24 cellular contexts compared by ENCODE assay signal in genomic region chr3:126104742-126105605, GRCh38. TPM values are rescaled to one million over a fixed set of nuclear protein-coding genes. Genes with fewer than 3 reads are reported as not detected.
DNase-seq lines count a peak whose midpoint lies in the region; ATAC-seq and TF ChIP-seq lines count a peak whose summit lies in the region.
"Had no signal": no experiment of that assay in that cellular context is flagged by ENCODE, and none has a peak within 500 bp of the region (broad histone marks: within the 10 kb centered on the region; RNA-seq: fewer than 3 reads in every experiment).

No MANE protein-coding gene starts in this region.

- 93 to 96% methylated on average over 8 to 15 of the region's 15 CpGs for WGBS in testis, 2 donors
- 88% methylated on average over 4 of the region's 15 CpGs for WGBS in right lobe of liver (ENCODE audit: insufficient coverage, low coverage, low lambda C conversion rate, missing lambda C conversion rate)

- no peaks in the 10 kb centered on the region for H3K9me3 Mint-ChIP-seq in activated naive CD8-positive, alpha-beta T cell treated with anti-CD3 and anti-CD28 coated beads, Interleukin-2, amount 50 U/mL, for 24 hours
- H3K9me3 Mint-ChIP-seq in activated naive CD8-positive, alpha-beta T cell treated with anti-CD3 and anti-CD28 coated beads for 36 hours = no peaks in the 10 kb centered on the region
- H3K9me3 Mint-ChIP-seq: activated T-helper 17 cell treated with anti-CD3 and anti-CD28 coated beads, Interleukin-2, amount 50 U/mL, for 72 hours; CD4-positive, alpha-beta T cell; stimulated activated naive CD8-positive, alpha-beta T cell treated with anti-CD3 and anti-CD28 coated beads, Interleukin-15, amount 100 ng/mL, for 72 hours had no signal

- H3K4me3 ChIP-seq in colonic mucosa = no peak overlapping the region
- H3K4me3 ChIP-seq in testis = no peak overlapping the region
- H3K4me3 ChIP-seq in right lobe of liver = no peak overlapping the region
- H3K4me3 ChIP-seq: thyroid gland had no signal

- TF ChIP-seq POLR2A in testis (IDR thresholded peaks at IDR 0.05) = no peak
- no peak for TF ChIP-seq POLR2A in right lobe of liver (IDR thresholded peaks at IDR 0.05)

- H3K27ac ChIP-seq in colonic mucosa (no peak overlapping the region), testis (no peak overlapping the region), right lobe of liver (no peak overlapping the region)
- H3K27ac ChIP-seq: neutrophil, thyroid gland, VCaP had no signal

- no peak overlapping the region for H3K27ac Mint-ChIP-seq in activated naive CD8-positive, alpha-beta T cell treated with anti-CD3 and anti-CD28 coated beads, Interleukin-2, amount 50 U/mL, for 24 hours
- H3K27ac Mint-ChIP-seq in activated naive CD8-positive, alpha-beta T cell treated with anti-CD3 and anti-CD28 coated beads for 36 hours = no peak overlapping the region
- H3K27ac Mint-ChIP-seq: activated naive CD8-positive, alpha-beta T cell; activated T-helper 17 cell treated with anti-CD3 and anti-CD28 coated beads, Interleukin-2, amount 50 U/mL, for 72 hours; CD4-positive, alpha-beta T cell; stimulated activated naive CD8-positive, alpha-beta T cell treated with anti-CD3 and anti-CD28 coated beads, Interleukin-15, amount 100 ng/mL, for 72 hours had no signal

- H3K4me1 ChIP-seq in colonic mucosa (no peaks in the 10 kb centered on the region), testis (no peaks in the 10 kb centered on the region), right lobe of liver (no peaks in the 10 kb centered on the region)

- no peaks in the 10 kb centered on the region for H3K27me3 ChIP-seq in colonic mucosa
- H3K27me3 ChIP-seq in testis = no peaks in the 10 kb centered on the region
- no peaks in the 10 kb centered on the region for H3K27me3 ChIP-seq in right lobe of liver
- H3K27me3 ChIP-seq: neutrophil, thyroid gland had no signal

- no peak overlapping the region for H3K4me3 Mint-ChIP-seq in activated naive CD8-positive, alpha-beta T cell treated with anti-CD3 and anti-CD28 coated beads, Interleukin-2, amount 50 U/mL, for 24 hours
- no peak overlapping the region for H3K4me3 Mint-ChIP-seq in activated naive CD8-positive, alpha-beta T cell treated with anti-CD3 and anti-CD28 coated beads for 36 hours
- H3K4me3 Mint-ChIP-seq: activated naive CD8-positive, alpha-beta T cell; activated T-helper 17 cell treated with anti-CD3 and anti-CD28 coated beads, Interleukin-2, amount 50 U/mL, for 72 hours; CD4-positive, alpha-beta T cell; stimulated activated naive CD8-positive, alpha-beta T cell treated with anti-CD3 and anti-CD28 coated beads, Interleukin-15, amount 100 ng/mL, for 72 hours had no signal

- intact Hi-C loops in colonic mucosa (cut with DNase I) = no loop called here
- intact Hi-C loops in testis (cut with DNase I; ENCODE audit: low total_unique reads) = no loop called here
- intact Hi-C loops in right lobe of liver (cut with DNase I) = no loop called here

- no peak for DNase-seq in activated naive CD8-positive, alpha-beta T cell treated with anti-CD3 and anti-CD28 coated beads, Interleukin-2, amount 50 U/mL, for 24 hours
- no peak for DNase-seq in activated naive CD8-positive, alpha-beta T cell treated with anti-CD3 and anti-CD28 coated beads for 36 hours
- DNase-seq in colonic mucosa (peak; percentile 13), mucosa of gallbladder (ENCODE audit: low spot score) (peak; percentile 9), testis (peak; percentile 7), right lobe of liver (no peak)
- no peak for DNase-seq in activated effector memory CD4-positive, alpha-beta T cell treated with anti-CD3 and anti-CD28 coated beads, Interleukin-2, amount 50 U/mL, for 16 hours
- DNase-seq: activated CD4-positive, alpha-beta T cell treated with anti-CD3 and anti-CD28 coated beads for 48 hours; CD4-positive, alpha-beta T cell; central memory CD4-positive, alpha-beta T cell; NCI-H1048; NCI-H187 treated with DMSO at 0.1 percent for 48 hours; NCI-H526 treated with DMSO at 0.1 percent for 48 hours; SHP77 treated with DMSO at 0.1 percent for 48 hours; small intestine; stimulated activated CD4-positive, alpha-beta T cell treated with anti-CD3 and anti-CD28 coated beads, Interleukin-1b, Interleukin-23, amount 100 ng/mL, for 48 hours; stimulated activated CD8-positive, alpha-beta memory T cell treated with anti-CD3 and anti-CD28 coated beads, Interleukin-4, amount 100 ng/mL, for 48 hours; stimulated activated naive CD8-positive, alpha-beta T cell treated with anti-CD3 and anti-CD28 coated beads, Interleukin-15, amount 100 ng/mL, for 72 hours; thyroid gland had no signal

- no peaks in the 10 kb centered on the region for H3K4me1 Mint-ChIP-seq in activated naive CD8-positive, alpha-beta T cell treated with anti-CD3 and anti-CD28 coated beads, Interleukin-2, amount 50 U/mL, for 24 hours
- H3K4me1 Mint-ChIP-seq in activated naive CD8-positive, alpha-beta T cell treated with anti-CD3 and anti-CD28 coated beads for 36 hours = no peaks in the 10 kb centered on the region
- H3K4me1 Mint-ChIP-seq: activated T-helper 17 cell treated with anti-CD3 and anti-CD28 coated beads, Interleukin-2, amount 50 U/mL, for 72 hours; stimulated activated naive CD8-positive, alpha-beta T cell treated with anti-CD3 and anti-CD28 coated beads, Interleukin-15, amount 100 ng/mL, for 72 hours had no signal

- H3K36me3 Mint-ChIP-seq in activated naive CD8-positive, alpha-beta T cell treated with anti-CD3 and anti-CD28 coated beads, Interleukin-2, amount 50 U/mL, for 24 hours (ENCODE audit: low read depth) = no peaks in the 10 kb centered on the region
- no peaks in the 10 kb centered on the region for H3K36me3 Mint-ChIP-seq in activated naive CD8-positive, alpha-beta T cell treated with anti-CD3 and anti-CD28 coated beads for 36 hours
- H3K36me3 Mint-ChIP-seq: activated naive CD8-positive, alpha-beta T cell had no signal

- ATAC-seq in activated naive CD8-positive, alpha-beta T cell treated with anti-CD3 and anti-CD28 coated beads, Interleukin-2, amount 50 U/mL, for 24 hours = peak; percentile 11
- ATAC-seq in HG03139 (IDR thresholded peaks at IDR 0.05; ENCODE audit: unreplicated experiment) (no peak), right lobe of liver (no peak)
- ATAC-seq: activated T-helper 17 cell treated with anti-CD3 and anti-CD28 coated beads, Interleukin-2, amount 50 U/mL, for 72 hours had no signal

- H3K9me3 ChIP-seq in colonic mucosa (no peaks in the 10 kb centered on the region), testis (no peaks in the 10 kb centered on the region), right lobe of liver (no peaks in the 10 kb centered on the region)
- H3K9me3 ChIP-seq: neutrophil, thyroid gland had no signal

- no peak overlapping the region for H3K9ac ChIP-seq in colonic mucosa (ENCODE audit: low read depth in 2 of 2, low read length in 2 of 2)

- H3K36me3 ChIP-seq in colonic mucosa (no peaks in the 10 kb centered on the region), testis (ENCODE audit: low read depth, missing control alignments) (no peaks in the 10 kb centered on the region), right lobe of liver (peaks cover 0 to 92% (median 37%) of the 10 kb centered on the region in 4 donors)
- H3K36me3 ChIP-seq: neutrophil, thyroid gland had no signal

- TF ChIP-seq CTCF in colonic mucosa (IDR thresholded peaks at IDR 0.05) = no peak
- no peak for TF ChIP-seq CTCF in testis (IDR thresholded peaks at IDR 0.05)
- TF ChIP-seq CTCF in right lobe of liver (IDR thresholded peaks at IDR 0.05) = no peak

- no peaks in the 10 kb centered on the region for H3K27me3 Mint-ChIP-seq in activated naive CD8-positive, alpha-beta T cell treated with anti-CD3 and anti-CD28 coated beads, Interleukin-2, amount 50 U/mL, for 24 hours
- H3K27me3 Mint-ChIP-seq in activated naive CD8-positive, alpha-beta T cell treated with anti-CD3 and anti-CD28 coated beads for 36 hours = no peaks in the 10 kb centered on the region
- H3K27me3 Mint-ChIP-seq: activated naive CD8-positive, alpha-beta T cell; activated T-helper 17 cell treated with anti-CD3 and anti-CD28 coated beads, Interleukin-2, amount 50 U/mL, for 72 hours; CD4-positive, alpha-beta T cell; stimulated activated naive CD8-positive, alpha-beta T cell treated with anti-CD3 and anti-CD28 coated beads, Interleukin-15, amount 100 ng/mL, for 72 hours had no signal

RNA-seq across cellular contexts. Expression of gene SLC41A3, which starts 21.1 kb away (rescaled TPM):
- 10 to 100 TPM; 26.6 to 30.7 TPM for total RNA-seq in activated naive CD8-positive, alpha-beta T cell treated with anti-CD3 and anti-CD28 coated beads for 36 hours
- total RNA-seq in colonic mucosa (10 to 100 TPM; 27.6 to 33.1 TPM), mucosa of gallbladder (95.5 TPM), testis (100 to 1,000 TPM; 160 to 220 TPM), right lobe of liver (10 to 100 TPM; 12.7 to 29.1 (median 15.9) TPM)
- polyA plus RNA-seq in testis (ENCODE audit: insufficient read depth, low read depth, low replicate concordance) = 161 TPM

Comparison
In these comparisons a context has a peak if more than half of its experiments do, and no peak if none do; other contexts are left out.
1. DNase-seq: peak in colonic mucosa (single experiment), mucosa of gallbladder (single experiment) and testis (single experiment); none in activated naive CD8-positive, alpha-beta T cell treated with anti-CD3 and anti-CD28 coated beads, Interleukin-2, amount 50 U/mL, for 24 hours (single experiment), activated naive CD8-positive, alpha-beta T cell treated with anti-CD3 and anti-CD28 coated beads for 36 hours (single experiment), activated effector memory CD4-positive, alpha-beta T cell treated with anti-CD3 and anti-CD28 coated beads, Interleukin-2, amount 50 U/mL, for 16 hours (single experiment) and right lobe of liver (0 of 3).